19 cellular contexts compared by ENCODE assay signal in genomic region chr12:25397001-25397400, GRCh38.
"Had no signal": no experiment of that assay in that cellular context is flagged by ENCODE, and none has a peak within 500 bp of the region (broad histone marks: within the 10 kb centered on the region; RNA-seq: fewer than 3 reads in every experiment).

No MANE protein-coding gene starts in this region.

- H3K9me3 ChIP-seq: SJSA1 had no signal

- H3K4me1 ChIP-seq: SJSA1 had no signal

- H3K4me3 ChIP-seq: SJSA1, SK-N-MC had no signal

- DNase-seq: Karpas-422, KG1, MM.1S, NCI-H1092 treated with DMSO at 0.1 percent for 48 hours, NCI-H1436 treated with DMSO at 0.1 percent for 48 hours, NCI-H1694, NCI-H187 treated with DMSO at 0.1 percent for 48 hours, NCI-H2029 treated with DMSO at 0.1 percent for 48 hours, NCI-H2171 treated with DMSO at 0.1 percent for 48 hours, NCI-H345, NCI-H446 treated with DMSO at 0.1 percent for 48 hours, NCI-H510A treated with DMSO at 0.1 percent for 48 hours, NCI-H69, NCI-H774, Right ventricle myocardium superior, RPMI8226, SIG-M5 had no signal

- H3K27ac ChIP-seq: SJSA1, SK-N-MC had no signal

- H3K27me3 ChIP-seq: SJSA1 had no signal

- H3K36me3 ChIP-seq: SJSA1 had no signal
